ENCODE assay signal across 1 cellular context in the genomic region with DNA sequence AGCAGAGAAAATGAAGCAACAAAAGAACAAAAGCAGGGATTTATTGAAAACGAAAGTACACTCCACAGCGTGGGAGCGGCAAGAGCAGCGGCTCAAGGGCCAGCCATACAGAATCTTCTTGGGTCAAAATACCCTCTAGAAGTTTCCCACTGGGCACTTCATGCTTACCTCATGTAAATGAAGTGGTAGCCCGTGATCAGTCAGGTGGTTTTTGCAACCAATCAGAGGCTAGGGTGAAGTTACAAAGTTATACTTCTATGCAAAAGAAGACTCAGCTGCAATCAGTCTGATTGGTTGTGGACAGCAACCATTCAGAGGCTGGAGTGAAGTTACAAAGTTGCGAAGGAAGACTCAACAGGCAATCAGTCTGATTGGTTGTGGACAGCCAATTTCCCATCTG.
TF ChIP-seq lines count a peak whose summit lies in the region.

No MANE protein-coding gene starts in this region.

TF ChIP-seq in IMR-90, 13 proteins besides CTCF, POLR2A, EP300 and RAD21:
- TF ChIP-seq MAFK (IDR thresholded peaks at IDR 0.05; ENCODE audit: low read depth, low read length): no peak
- TF ChIP-seq RFX5 (IDR thresholded peaks at IDR 0.05; ENCODE audit: low read depth, low read length): no peak
- TF ChIP-seq FOS (IDR thresholded peaks at IDR 0.05; ENCODE audit: low read depth, low read length): no peak
- TF ChIP-seq, protein P1, sequence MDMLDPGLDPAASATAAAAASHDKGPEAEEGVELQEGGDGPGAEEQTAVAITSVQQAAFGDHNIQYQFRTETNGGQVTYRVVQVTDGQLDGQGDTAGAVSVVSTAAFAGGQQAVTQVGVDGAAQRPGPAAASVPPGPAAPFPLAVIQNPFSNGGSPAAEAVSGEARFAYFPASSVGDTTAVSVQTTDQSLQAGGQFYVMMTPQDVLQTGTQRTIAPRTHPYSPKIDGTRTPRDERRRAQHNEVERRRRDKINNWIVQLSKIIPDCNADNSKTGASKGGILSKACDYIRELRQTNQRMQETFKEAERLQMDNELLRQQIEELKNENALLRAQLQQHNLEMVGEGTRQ (IDR thresholded peaks at IDR 0.05; ENCODE audit: low read depth, low read length): peak; percentile 68; the same call in 1 of the 2 replicates
